14 cellular contexts compared by ENCODE assay signal in genomic region chr12:108304633-108305032, GRCh38. TPM values are rescaled to one million over a fixed set of nuclear protein-coding genes. Genes with fewer than 3 reads are reported as not detected.
DNase-seq lines count a peak whose midpoint lies in the region; ATAC-seq and TF ChIP-seq lines count a peak whose summit lies in the region.
"Had no signal": no experiment of that assay in that cellular context is flagged by ENCODE, and none has a peak within 500 bp of the region (broad histone marks: within the 10 kb centered on the region; RNA-seq: fewer than 3 reads in every experiment).

No MANE protein-coding gene starts in this region.

- H3K4me1 Mint-ChIP-seq in activated CD4-positive, alpha-beta T cell treated with anti-CD3 and anti-CD28 coated beads, Interleukin-2, amount 10 ng/mL, durations not matched to agents 7 days and 5 days = peaks cover 51% of the 10 kb centered on the region
- peaks cover 76% of the 10 kb centered on the region for H3K4me1 Mint-ChIP-seq in neural progenitor cell
- peaks cover 54% of the 10 kb centered on the region for H3K4me1 Mint-ChIP-seq in type B pancreatic cell (ENCODE audit: unreplicated experiment)
- peaks cover 22% of the 10 kb centered on the region for H3K4me1 Mint-ChIP-seq in activated naive CD8-positive, alpha-beta T cell treated with anti-CD3 and anti-CD28 coated beads, Interleukin-2, amount 50 U/mL, for 24 hours

- peaks cover 21 to 76% (median 48%) of the 10 kb centered on the region in 3 donors for H3K4me1 ChIP-seq in esophagus squamous epithelium
- peaks cover 8% of the 10 kb centered on the region for H3K4me1 ChIP-seq in neural progenitor cell

- 67 to 72% methylated on average over 6 to 7 of the region's 7 CpGs for WGBS in esophagus squamous epithelium, 2 donors

- no peak for TF ChIP-seq POLR2A in esophagus squamous epithelium (IDR thresholded peaks at IDR 0.05)

- POLR2A ChIA-PET in activated CD4-positive, alpha-beta T cell treated with anti-CD3 and anti-CD28 coated beads, Interleukin-2, amount 10 ng/mL, durations not matched to agents 7 days and 5 days (lab: Charles Lee) = no interaction called here

- H3K36me3 ChIP-seq in esophagus squamous epithelium = no peaks in the 10 kb centered on the region
- H3K36me3 ChIP-seq in neural progenitor cell = no peaks in the 10 kb centered on the region

- peaks cover 3% of the 10 kb centered on the region for H3K27me3 Mint-ChIP-seq in activated CD4-positive, alpha-beta T cell treated with anti-CD3 and anti-CD28 coated beads, Interleukin-2, amount 10 ng/mL, durations not matched to agents 7 days and 5 days
- H3K27me3 Mint-ChIP-seq in neural progenitor cell (ENCODE audit: insufficient read depth, low read depth) (peaks cover 19% of the 10 kb centered on the region), type B pancreatic cell (peaks cover 7% of the 10 kb centered on the region)
- peaks cover 11% of the 10 kb centered on the region for H3K27me3 Mint-ChIP-seq in activated naive CD8-positive, alpha-beta T cell treated with anti-CD3 and anti-CD28 coated beads, Interleukin-2, amount 50 U/mL, for 24 hours

- H3K4me3 ChIP-seq in esophagus squamous epithelium = no peak overlapping the region
- H3K4me3 ChIP-seq in neural progenitor cell = no peak overlapping the region
- H3K4me3 ChIP-seq: A549 had no signal

- no peak overlapping the region for H3K4me2 ChIP-seq in neural progenitor cell
- H3K4me2 ChIP-seq: A549 had no signal

- TF ChIP-seq CTCF in esophagus squamous epithelium (IDR thresholded peaks at IDR 0.05) = no peak
- no peak for TF ChIP-seq CTCF in neural progenitor cell (IDR thresholded peaks at IDR 0.05)
- no peak for TF ChIP-seq CTCF in type B pancreatic cell (conservative IDR thresholded peaks at IDR 0.05)

- ATAC-seq in activated naive CD8-positive, alpha-beta T cell treated with anti-CD3 and anti-CD28 coated beads, Interleukin-2, amount 50 U/mL, for 24 hours = no peak
- ATAC-seq in HG02678 (IDR thresholded peaks at IDR 0.05; ENCODE audit: unreplicated experiment) = no peak

- no peak overlapping the region for H3K9ac ChIP-seq in neural progenitor cell

- no peaks in the 10 kb centered on the region for H3K79me2 ChIP-seq in neural progenitor cell (ENCODE audit: low read depth)

- H3K27me3 ChIP-seq in esophagus squamous epithelium (peaks cover 0 to 47% (median 0%) of the 10 kb centered on the region in 4 donors), neural progenitor cell (no peaks in the 10 kb centered on the region)

- H3K27ac ChIP-seq in esophagus squamous epithelium (peak overlapping the region in 3 of 4 donors; percentile 58 to 83 (median 80)), neural progenitor cell (no peak overlapping the region)
- H3K27ac ChIP-seq: A549 had no signal

- H3K9me3 Mint-ChIP-seq in activated CD4-positive, alpha-beta T cell treated with anti-CD3 and anti-CD28 coated beads, Interleukin-2, amount 10 ng/mL, durations not matched to agents 7 days and 5 days = no peaks in the 10 kb centered on the region
- H3K9me3 Mint-ChIP-seq in neural progenitor cell (peaks cover 6% of the 10 kb centered on the region), type B pancreatic cell (no peaks in the 10 kb centered on the region)
- peaks cover 5% of the 10 kb centered on the region for H3K9me3 Mint-ChIP-seq in activated naive CD8-positive, alpha-beta T cell treated with anti-CD3 and anti-CD28 coated beads, Interleukin-2, amount 50 U/mL, for 24 hours

- no peaks in the 10 kb centered on the region for H4K20me1 ChIP-seq in neural progenitor cell (ENCODE audit: low read depth)

- no peaks in the 10 kb centered on the region for H3K36me3 Mint-ChIP-seq in activated CD4-positive, alpha-beta T cell treated with anti-CD3 and anti-CD28 coated beads, Interleukin-2, amount 10 ng/mL, durations not matched to agents 7 days and 5 days (ENCODE audit: low read depth)
- H3K36me3 Mint-ChIP-seq in neural progenitor cell (no peaks in the 10 kb centered on the region), type B pancreatic cell (no peaks in the 10 kb centered on the region)
- H3K36me3 Mint-ChIP-seq in activated naive CD8-positive, alpha-beta T cell treated with anti-CD3 and anti-CD28 coated beads, Interleukin-2, amount 50 U/mL, for 24 hours (ENCODE audit: low read depth) = no peaks in the 10 kb centered on the region

- CTCF ChIA-PET in activated CD4-positive, alpha-beta T cell treated with anti-CD3 and anti-CD28 coated beads, Interleukin-2, amount 10 ng/mL, durations not matched to agents 7 days and 5 days (lab: Charles Lee) = interaction anchor here (0.8 to 1.4 kb wide), 3 partner anchors 9 to 212 kb away, joined by 3 read pairs; no protein-coding TSS in a partner anchor

- no peak overlapping the region for H3K4me3 Mint-ChIP-seq in activated CD4-positive, alpha-beta T cell treated with anti-CD3 and anti-CD28 coated beads, Interleukin-2, amount 10 ng/mL, durations not matched to agents 7 days and 5 days
- H3K4me3 Mint-ChIP-seq in neural progenitor cell (no peak overlapping the region), type B pancreatic cell (peak overlapping the region; percentile 71)
- no peak overlapping the region for H3K4me3 Mint-ChIP-seq in activated naive CD8-positive, alpha-beta T cell treated with anti-CD3 and anti-CD28 coated beads, Interleukin-2, amount 50 U/mL, for 24 hours

- no peak overlapping the region for H2AFZ ChIP-seq in neural progenitor cell (replicated peaks)

- peak overlapping the region; percentile 51 for H3K27ac Mint-ChIP-seq in activated CD4-positive, alpha-beta T cell treated with anti-CD3 and anti-CD28 coated beads, Interleukin-2, amount 10 ng/mL, durations not matched to agents 7 days and 5 days
- H3K27ac Mint-ChIP-seq in neural progenitor cell (peak overlapping the region; percentile 94), type B pancreatic cell (peak overlapping the region; percentile 85)
- H3K27ac Mint-ChIP-seq in activated naive CD8-positive, alpha-beta T cell treated with anti-CD3 and anti-CD28 coated beads, Interleukin-2, amount 50 U/mL, for 24 hours = no peak overlapping the region

- no peak for DNase-seq in activated CD4-positive, alpha-beta T cell treated with anti-CD3 and anti-CD28 coated beads, Interleukin-2, amount 10 ng/mL, durations not matched to agents 7 days and 5 days
- no peak for DNase-seq in activated CD4-positive, alpha-beta T cell treated with anti-CD3 and anti-CD28 coated beads for 4 hours
- DNase-seq in esophagus squamous epithelium (lab: John Stamatoyannopoulos, UW) (no peak), neural progenitor cell (ENCODE audit: low spot score) (no peak), type B pancreatic cell (ENCODE audit: extremely low spot score, unreplicated experiment) (no peak), C1 segment of cervical spinal cord (lab: John Stamatoyannopoulos, UW) (no peak)
- DNase-seq in activated naive CD8-positive, alpha-beta T cell treated with anti-CD3 and anti-CD28 coated beads, Interleukin-2, amount 50 U/mL, for 24 hours = no peak
- DNase-seq: activated CD4-positive, alpha-beta T cell treated with anti-CD3 and anti-CD28 coated beads, Interleukin-2, amount 50 U/mL, for 4 hours; activated naive CD4-positive, alpha-beta T cell treated with Interleukin-2 at 50 U/mL for 16 hours; foreskin melanocyte; NCI-H2227 treated with DMSO at 0.1 percent for 48 hours; T-helper 1 cell had no signal

- H3F3A ChIP-seq in neural progenitor cell (ENCODE audit: low read depth) = no peaks in the 10 kb centered on the region

- no peaks in the 10 kb centered on the region for H3K9me3 ChIP-seq in esophagus squamous epithelium
- H3K9me3 ChIP-seq in neural progenitor cell (ENCODE audit: low read depth) = no peaks in the 10 kb centered on the region
- H3K9me3 ChIP-seq: A549 had no signal

- intact Hi-C loops in esophagus squamous epithelium (cut with DNase I) = no loop called here

RNA-seq across cellular contexts. Expression of gene CMKLR1, which starts 34.5 kb away (rescaled TPM):
- total RNA-seq in activated CD4-positive, alpha-beta T cell treated with anti-CD3 and anti-CD28 coated beads, Interleukin-2, amount 10 ng/mL, durations not matched to agents 7 days and 5 days = not detected
- total RNA-seq in esophagus squamous epithelium (1 to 10 TPM in 2 of 4 donors, under 1 TPM in 2; 0.19 to 5.7 (median 2.5) TPM), neural progenitor cell (ENCODE audit: low replicate concordance) (0.09 TPM in 1 of 2 replicates, not detected in the other), type B pancreatic cell (ENCODE audit: low replicate concordance) (0.50 and 0.97 TPM in 2 replicates)
